In genomic region chr2:175004730-175004979, GRCh38 we compare ENCODE assay signal across 1 cellular context.
TF ChIP-seq lines count a peak whose summit lies in the region.

No MANE protein-coding gene starts in this region.

TF ChIP-seq in endothelial cell of umbilical vein, 7 proteins besides CTCF, POLR2A, EP300 and RAD21 (continued from another document):
- no peak for TF ChIP-seq JUN (IDR thresholded peaks at IDR 0.05; ENCODE audit: borderline replicate concordance, insufficient read depth, insufficient read length, low read depth)
- no peak for TF ChIP-seq MYC (IDR thresholded peaks at IDR 0.05; ENCODE audit: low read depth, low read length)
- no peak for TF ChIP-seq FOS (IDR thresholded peaks at IDR 0.05; ENCODE audit: borderline replicate concordance, insufficient read depth, low read length)
- no peak for TF ChIP-seq POLR2AphosphoS5 (IDR thresholded peaks at IDR 0.05; ENCODE audit: insufficient read depth, low read depth, low read length)
